ENCODE assay signal across 24 cellular contexts in genomic region chr9:114824130-114824529, GRCh38. TPM values are rescaled to one million over a fixed set of nuclear protein-coding genes. Genes with fewer than 3 reads are reported as not detected.
DNase-seq lines count a peak whose midpoint lies in the region; ATAC-seq and TF ChIP-seq lines count a peak whose summit lies in the region.
"Had no signal": no experiment of that assay in that cellular context is flagged by ENCODE, and none has a peak within 500 bp of the region (broad histone marks: within the 10 kb centered on the region; RNA-seq: fewer than 3 reads in every experiment).

No MANE protein-coding gene starts in this region.

- no peak for TF ChIP-seq CTCF in AG04450 (IDR thresholded peaks at IDR 0.05; ENCODE audit: low read depth, low read length)
- no peak for TF ChIP-seq CTCF in fibroblast of the aortic adventitia (IDR thresholded peaks at IDR 0.05; ENCODE audit: insufficient read depth, low read length)

- peaks cover 4 to 11% (median 7%) of the 10 kb centered on the region in 4 donors for H3K4me1 Mint-ChIP-seq in naive thymus-derived CD8-positive, alpha-beta T cell

- H3K9me3 ChIP-seq in AG04450 (ENCODE audit: control insufficient read depth, insufficient read depth, low read length) (no peaks in the 10 kb centered on the region), adipocyte (ENCODE audit: control insufficient read depth, low read length) (no peaks in the 10 kb centered on the region)
- H3K9me3 ChIP-seq: heart right ventricle, suprapubic skin had no signal

- peaks cover 0 to 3% (median 0%) of the 10 kb centered on the region in 5 donors for H3K27me3 Mint-ChIP-seq in naive thymus-derived CD8-positive, alpha-beta T cell

- H3K9me3 Mint-ChIP-seq in naive thymus-derived CD8-positive, alpha-beta T cell: peaks cover 0 to 2% (median 0%) of the 10 kb centered on the region in 9 donors
- H3K9me3 Mint-ChIP-seq: CD8-positive, alpha-beta memory T cell had no signal

- no peaks in the 10 kb centered on the region for H3K36me3 Mint-ChIP-seq in naive thymus-derived CD8-positive, alpha-beta T cell

- peak; percentile 36 for DNase-seq in AG04450 (ENCODE audit: low read depth, low spot score)
- DNase-seq in GM04504 (ENCODE audit: low read depth): peak; percentile 18
- peak; percentile 47 for DNase-seq in adipocyte (ENCODE audit: low read depth)
- DNase-seq in fibroblast of the aortic adventitia (ENCODE audit: low read depth): peak; percentile 81
- no peak for DNase-seq in naive thymus-derived CD8-positive, alpha-beta T cell
- DNase-seq in HEK293T (ENCODE audit: extremely low spot score): no peak
- DNase-seq: activated naive CD4-positive, alpha-beta T cell treated with anti-CD3 and anti-CD28 coated beads, Interleukin-2, amount 50 U/mL, for 16 hours; activated T-cell treated with anti-CD3 and anti-CD28 coated beads, Interleukin-2, amount 50 U/mL, for 4 hours; CD8-positive, alpha-beta memory T cell; DMS79; erythroblast; heart right ventricle; NCI-H1417; NCI-H774; occipital lobe; OCI-M1; T-helper 9 cell had no signal

- H3K4me3 Mint-ChIP-seq in naive thymus-derived CD8-positive, alpha-beta T cell: no peak overlapping the region
- H3K4me3 Mint-ChIP-seq: activated T-cell treated with anti-CD3 and anti-CD28 coated beads, Interleukin-2, amount 50 U/mL, for 4 hours; CD8-positive, alpha-beta memory T cell had no signal

- H3K27me3 ChIP-seq in AG04450 (ENCODE audit: control insufficient read depth, insufficient read depth, low read length) (no peaks in the 10 kb centered on the region), adipocyte (replicated peaks; ENCODE audit: control insufficient read depth, insufficient read depth, low read length) (no peaks in the 10 kb centered on the region)
- H3K27me3 ChIP-seq: suprapubic skin had no signal

- CTCF ChIA-PET in AG04450 (lab: Charles Lee) (no interaction called here), HEK293T (lab: Yijun Ruan, JAX) (no interaction called here)

- ATAC-seq in naive thymus-derived CD8-positive, alpha-beta T cell: no peak
- ATAC-seq in GM19463 (IDR thresholded peaks at IDR 0.05; ENCODE audit: unreplicated experiment) (no peak), HG02852 (IDR thresholded peaks at IDR 0.05; ENCODE audit: unreplicated experiment) (no peak)
- ATAC-seq: activated CD4-positive, CD25-positive, alpha-beta regulatory T cell treated with anti-CD3 and anti-CD28 coated beads, Interleukin-2, amount 50 U/mL, for 24 hours; activated T-cell treated with anti-CD3 and anti-CD28 coated beads, Interleukin-2, amount 50 U/mL, for 4 hours; heart right ventricle had no signal

- H3K4me3 ChIP-seq in AG04450 (ENCODE audit: low read depth, low read length): no peak overlapping the region
- H3K4me3 ChIP-seq in adipocyte (ENCODE audit: low read length): no peak overlapping the region
- no peak overlapping the region for H3K4me3 ChIP-seq in fibroblast of the aortic adventitia (ENCODE audit: low read depth, low read length)
- H3K4me3 ChIP-seq: cardiac muscle cell, heart right ventricle, suprapubic skin had no signal

- H3K4me1 ChIP-seq in adipocyte (ENCODE audit: control insufficient read depth, insufficient read depth, low read length): peaks cover 24% of the 10 kb centered on the region
- H3K4me1 ChIP-seq: heart right ventricle, suprapubic skin had no signal

- no peaks in the 10 kb centered on the region for H3K36me3 ChIP-seq in adipocyte (ENCODE audit: control insufficient read depth, insufficient read depth, low read length, severe bottlenecking)
- H3K36me3 ChIP-seq: cardiac muscle cell, heart right ventricle, suprapubic skin had no signal

- H3K9ac ChIP-seq in adipocyte (ENCODE audit: low read length): peak overlapping the region; percentile 24

- POLR2A ChIA-PET in AG04450 (lab: Yijun Ruan, JAX) (no interaction called here), HEK293T (lab: Yijun Ruan, JAX) (no interaction called here)
- POLR2A ChIA-PET in naive thymus-derived CD8-positive, alpha-beta T cell (lab: Charles Lee): no interaction called here

- H3K27ac Mint-ChIP-seq in naive thymus-derived CD8-positive, alpha-beta T cell: no peak overlapping the region

- no peak overlapping the region for H3K27ac ChIP-seq in AG04450 (ENCODE audit: low read depth, low read length)
- H3K27ac ChIP-seq: cardiac muscle cell, heart right ventricle, suprapubic skin had no signal

TF ChIP-seq in HEK293T, 16 proteins besides CTCF, POLR2A, EP300 and RAD21:
- TF ChIP-seq HDGF (IDR thresholded peaks at IDR 0.05; ENCODE audit: borderline replicate concordance): no peak
- TF ChIP-seq LEF1 (IDR thresholded peaks at IDR 0.05; ENCODE audit: borderline replicate concordance): no peak
- TF ChIP-seq ZNF384 (IDR thresholded peaks at IDR 0.05): no peak
- TF ChIP-seq TARDBP (IDR thresholded peaks at IDR 0.05): no peak
- no peak for TF ChIP-seq SUZ12 (IDR thresholded peaks at IDR 0.05)
- TF ChIP-seq CTBP1 (IDR thresholded peaks at IDR 0.05; ENCODE audit: borderline replicate concordance): no peak
- TF ChIP-seq ELF4 (IDR thresholded peaks at IDR 0.05): no peak
- TF ChIP-seq L3MBTL2 (conservative IDR thresholded peaks at IDR 0.05): no peak
- TF ChIP-seq FOXK2 (IDR thresholded peaks at IDR 0.05): no peak

RNA-seq across cellular contexts. Expression of gene TNFSF15, which starts 18.3 kb away (rescaled TPM):
- polyA plus RNA-seq in AG04450 (2011; rRNA removed): 2.6 and 2.8 TPM in 2 replicates
- 2.5 and 2.7 TPM in 2 replicates for polyA minus RNA-seq in AG04450 (2011; rRNA and poly(A)+ RNA removed)
- total RNA-seq in fibroblast of the aortic adventitia (ENCODE audit: low replicate concordance): 0.41 and 2.4 TPM in 2 replicates
- not detected for total RNA-seq in naive thymus-derived CD8-positive, alpha-beta T cell
- not detected for polyA plus RNA-seq in naive thymus-derived CD8-positive, alpha-beta T cell
- total RNA-seq: A673, cardiac muscle cell, SK-MEL-5 had no signal
- polyA plus RNA-seq: cardiac muscle cell; CD8-positive, alpha-beta memory T cell had no signal

Comparison
In these comparisons a context has a peak if more than half of its experiments do, and no peak if none do; other contexts are left out.
1. DNase-seq: peak in AG04450 (single experiment), GM04504 (single experiment), adipocyte (single experiment) and fibroblast of the aortic adventitia (single experiment); none in naive thymus-derived CD8-positive, alpha-beta T cell (0 of 10) and HEK293T (single experiment).